2 cellular contexts compared by ENCODE assay signal in genomic region chr1:29850358-29850757, GRCh38.
A peak's percentile ranks its signal among the peaks of the same experiment; 100 is the strongest.
TF ChIP-seq lines count a peak whose summit lies in the region.

No MANE protein-coding gene starts in this region.

TF ChIP-seq in HepG2, 621 proteins besides CTCF, POLR2A, EP300 and RAD21 (continued from another document):
- TF ChIP-seq MAFK (conservative IDR thresholded peaks at IDR 0.05 in 1 of 2, IDR thresholded peaks at IDR 0.05 in 1 of 2; ENCODE audit: low read length in 2 of 2) = peak; percentile 57 to 80; a peak in 3 of 4 replicates

TF ChIP-seq in K562, 482 proteins besides CTCF, POLR2A, EP300 and RAD21:
- TF ChIP-seq THAP12 (CRISPR knock-in tag; IDR thresholded peaks at IDR 0.05) = no peak
- TF ChIP-seq ZNF316 (IDR thresholded peaks at IDR 0.05) = peak; percentile 55; the same call in 1 of the 2 replicates
- no peak for TF ChIP-seq PHF20 (IDR thresholded peaks at IDR 0.05; ENCODE audit: partially characterized antibody)
- TF ChIP-seq MAFG (tag; conservative IDR thresholded peaks at IDR 0.05) = 0 out of 2 replicates have a peak, but pooled peaks have one; percentile 20
- TF ChIP-seq C11orf30 (IDR thresholded peaks at IDR 0.05; ENCODE audit: low read depth) = 0 out of 2 replicates have a peak, but pooled peaks have one; percentile 14
